ENCODE assay signal across 8 cellular contexts in the genomic region with DNA sequence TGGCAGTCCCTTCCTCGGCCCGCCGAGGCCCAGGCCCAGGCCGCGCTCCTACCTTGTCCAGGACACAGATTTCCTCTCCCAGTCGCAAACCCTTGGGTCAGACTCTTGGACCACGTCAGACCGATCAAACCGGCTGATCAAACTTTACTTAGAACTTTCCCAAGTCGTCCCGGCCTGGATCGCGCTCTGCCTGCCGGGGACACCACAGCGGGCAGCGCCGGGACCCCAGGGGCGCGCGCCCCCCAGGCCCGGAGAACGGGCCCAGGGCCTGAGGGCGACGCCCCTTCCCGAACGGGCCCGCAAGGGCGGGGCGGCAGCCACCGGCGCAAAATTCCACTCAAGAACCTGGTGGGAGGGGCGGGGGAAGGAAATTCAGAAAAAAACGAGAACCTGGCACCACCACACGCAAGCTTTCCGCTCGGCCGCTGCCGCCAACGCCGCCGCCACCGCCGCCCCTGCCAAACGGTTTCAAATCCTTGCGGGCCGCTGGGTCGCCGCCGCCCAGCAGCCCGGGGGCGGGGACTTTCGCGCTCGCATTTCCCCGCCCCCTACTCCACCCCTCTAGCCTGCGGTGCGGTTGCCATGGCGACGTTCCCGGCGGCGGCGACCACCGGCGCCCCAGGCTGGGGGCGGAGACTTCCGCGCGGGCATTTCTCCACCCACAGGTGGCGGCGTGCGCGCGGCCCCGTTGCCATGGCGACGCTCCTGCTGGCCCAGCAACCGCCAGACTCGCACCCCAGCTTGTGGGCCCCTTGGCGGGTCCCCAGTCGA. TPM values are rescaled to one million over a fixed set of nuclear protein-coding genes. Genes with fewer than 3 reads are reported as not detected.
DNase-seq lines count a peak whose midpoint lies in the region; ATAC-seq, FAIRE-seq and TF ChIP-seq lines count a peak whose summit lies in the region.

CEP112 (minus strand) TSS at position 527 of the 771 bp plus-strand sequence.

- TF ChIP-seq POLR2A in GM12892 (IDR thresholded peaks at IDR 0.05; ENCODE audit: low read depth, low read length), result no peak

- peak; percentile 59 for ATAC-seq in HG03103 (IDR thresholded peaks at IDR 0.05; ENCODE audit: low read depth, unreplicated experiment)

- DNase-seq in GM12892 (ENCODE audit: insufficient read length) (peak; percentile 46), NCI-H226 (peak; percentile 51), middle frontal gyrus (ENCODE audit: extremely low spot score, low spot score) (no peak)
- DNase-seq in activated CD4-positive, alpha-beta T cell treated with anti-CD3 and anti-CD28 coated beads for 4 hours, result peak; percentile 91 to 94
- DNase-seq in stimulated activated CD4-positive, alpha-beta T cell treated with anti-CD3 and anti-CD28 coated beads, Interleukin-1b, Interleukin-23, amount 100 ng/mL, for 24 hours (ENCODE audit: low read depth in 4 of 4, low spot score in 1 of 4), result peak; percentile 56 to 80 (median 66)

- FAIRE-seq in GM12892 (lab: Jason Lieb, UNC), result no peak

- no peaks in the 10 kb centered on the region for H3K27me3 ChIP-seq in layer of hippocampus (ENCODE audit: control insufficient read depth, insufficient read depth, low read length)

- H3K27ac ChIP-seq in cingulate gyrus (ENCODE audit: low read depth, low read length), result peak within 1 kb of the TSS; percentile 19
- H3K27ac ChIP-seq in layer of hippocampus (ENCODE audit: low read depth, low read length), result peak within 1 kb of the TSS; percentile 42

RNA-seq across cellular contexts. Expression of gene CEP112, which starts in this region (rescaled TPM):
- polyA plus RNA-seq in GM12892 (2012; ENCODE audit: missing spikeins), result 0.59 TPM
